ENCODE assay signal across 31 cellular contexts in genomic region chr14:34266344-34266743, GRCh38.
"Had no signal": no experiment of that assay in that cellular context is flagged by ENCODE, and none has a peak within 500 bp of the region (broad histone marks: within the 10 kb centered on the region; RNA-seq: fewer than 3 reads in every experiment).

No MANE protein-coding gene starts in this region.

- H3K27ac ChIP-seq: adrenal gland, ascending aorta, VCaP had no signal

- H3K4me1 ChIP-seq: adrenal gland, ascending aorta had no signal

- FAIRE-seq: TTC549 had no signal

- H3K36me3 ChIP-seq: adrenal gland, ascending aorta had no signal

- H3K27me3 ChIP-seq: adrenal gland, ascending aorta had no signal

- H3K9me3 ChIP-seq: adrenal gland, ascending aorta had no signal

- DNase-seq: activated B cell treated with CpG ODN at 0.5 μM for 24 hours; activated CD4-positive, alpha-beta memory T cell treated with anti-CD3 and anti-CD28 coated beads for 36 hours; activated CD4-positive, alpha-beta T cell treated with anti-CD3 and anti-CD28 coated beads for 4 hours; activated CD4-positive, alpha-beta T cell treated with anti-CD3 and anti-CD28 coated beads, Interleukin-2, amount 10 ng/mL, durations not matched to agents 24 days and 14 days; activated CD4-positive, alpha-beta T cell treated with anti-CD3 and anti-CD28 coated beads, Interleukin-2, amount 50 U/mL, for 1 hour; activated CD4-positive, alpha-beta T cell treated with anti-CD3 and anti-CD28 coated beads, Interleukin-2, amount 50 U/mL, for 4 hours; activated CD4-positive, CD25-positive, alpha-beta regulatory T cell treated with anti-CD3 and anti-CD28 coated beads, Interleukin-2, amount 50 U/mL, for 72 hours; activated CD8-positive, alpha-beta memory T cell treated with anti-CD3 and anti-CD28 coated beads, Interleukin-2, amount 50 U/mL, for 4 hours; activated CD8-positive, alpha-beta T cell treated with anti-CD3 and anti-CD28 coated beads for 36 hours; activated effector memory CD4-positive, alpha-beta T cell treated with anti-CD3 and anti-CD28 coated beads, Interleukin-2, amount 50 U/mL, for 16 hours; activated gamma-delta T cell treated with Interleukin-2 at 50 U/mL for 16 hours; activated naive CD4-positive, alpha-beta T cell; activated naive CD4-positive, alpha-beta T cell treated with anti-CD3 and anti-CD28 coated beads for 36 hours; activated naive CD4-positive, alpha-beta T cell treated with anti-CD3 and anti-CD28 coated beads, Interleukin-2, amount 50 U/mL, for 16 hours; activated naive CD8-positive, alpha-beta T cell treated with anti-CD3 and anti-CD28 coated beads for 36 hours; activated T-cell treated with anti-CD3 and anti-CD28 coated beads for 4 hours; activated T-cell treated with anti-CD3 and anti-CD28 coated beads, Interleukin-2, amount 50 U/mL, for 1 hour; activated T-cell treated with anti-CD3 and anti-CD28 coated beads, Interleukin-2, amount 50 U/mL, for 4 hours; activated T-cell treated with anti-CD3 and anti-CD28 coated beads, Interleukin-2, amount 50 U/mL, for 72 hours; adrenal gland; amniotic stem cell; anterior cingulate cortex; central memory CD4-positive, alpha-beta T cell; T-helper 1 cell; T-helper 2 cell; T-helper 9 cell had no signal

- ATAC-seq: activated CD8-positive, alpha-beta T cell treated with anti-CD3 and anti-CD28 coated beads for 36 hours; activated naive CD4-positive, alpha-beta T cell treated with anti-CD3 and anti-CD28 coated beads, Interleukin-2, amount 50 U/mL, for 72 hours; activated T-cell treated with anti-CD3 and anti-CD28 coated beads, Interleukin-2, amount 50 U/mL, for 4 hours; activated T-cell treated with anti-CD3 and anti-CD28 coated beads, Interleukin-2, amount 50 U/mL, for 72 hours; activated T-helper 17 cell treated with anti-CD3 and anti-CD28 coated beads, Interleukin-2, amount 50 U/mL, for 72 hours had no signal

- H3K4me3 ChIP-seq: adrenal gland, ascending aorta had no signal
